Comparison of ENCODE assay signal across 1 cellular context in the genomic region with DNA sequence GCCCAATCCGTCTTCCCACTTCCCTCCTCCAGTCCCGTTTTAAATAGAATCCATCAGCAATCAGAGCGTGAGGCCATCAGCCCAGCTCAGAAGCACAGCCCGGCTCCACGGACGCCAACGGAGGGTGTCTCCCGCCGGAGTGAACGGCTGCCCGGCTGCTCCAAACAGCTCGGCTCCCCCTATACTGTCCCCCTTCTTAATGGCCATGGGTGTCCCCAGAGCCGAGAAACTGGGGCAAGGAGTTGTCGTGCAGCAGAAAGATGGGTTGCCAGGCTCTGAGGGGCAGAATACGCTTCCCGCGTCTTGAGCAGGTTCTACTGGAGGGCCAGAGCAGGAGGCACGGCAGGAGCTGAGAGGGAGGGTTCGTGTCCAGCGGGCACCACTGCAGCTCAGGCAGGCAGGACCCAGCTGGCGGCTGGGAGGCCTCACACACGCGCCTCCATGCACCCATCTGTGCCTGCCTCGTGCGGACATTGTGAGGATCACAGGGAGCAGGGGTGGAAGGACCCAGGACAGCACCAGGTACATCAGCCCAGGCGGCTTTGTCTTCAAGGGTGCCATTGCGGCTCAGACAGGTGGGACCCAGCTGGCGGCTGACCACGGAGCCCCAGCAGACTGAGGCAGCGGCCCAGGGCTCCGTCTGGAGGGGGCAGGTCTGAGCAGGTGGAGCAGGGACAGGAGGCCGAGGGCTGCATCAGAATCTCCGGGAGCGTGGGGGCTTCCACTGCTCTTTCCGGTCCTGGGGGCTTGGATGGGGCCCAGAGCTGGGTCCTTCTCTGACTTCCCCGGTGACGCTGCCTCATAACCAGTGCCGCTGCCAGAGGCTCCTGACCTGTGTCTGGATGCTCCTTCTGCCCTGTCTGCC.
TF ChIP-seq lines count a peak whose summit lies in the region.

No MANE protein-coding gene starts in this region.

TF ChIP-seq in H1, 55 proteins besides CTCF, POLR2A, EP300 and RAD21:
- TF ChIP-seq GTF2F1 (IDR thresholded peaks at IDR 0.05; ENCODE audit: borderline replicate concordance, low read depth, low read length): no peak
- no peak for TF ChIP-seq RBBP5 (IDR thresholded peaks at IDR 0.05; ENCODE audit: borderline replicate concordance, low read depth, low read length)
- TF ChIP-seq CEBPB (IDR thresholded peaks at IDR 0.05; ENCODE audit: low read depth, low read length): no peak
- TF ChIP-seq RNF2 (IDR thresholded peaks at IDR 0.05; ENCODE audit: borderline replicate concordance, low read depth, low read length, missing control alignments, poor library complexity, severe bottlenecking): no peak
- no peak for TF ChIP-seq TAF1 (IDR thresholded peaks at IDR 0.05; ENCODE audit: low read depth, low read length)
TF ChIP-seq in H1: peak in this region for 0.
